In genomic region chr1:26579662-26580061, GRCh38 we compare ENCODE assay signal across 31 cellular contexts. TPM values are rescaled to one million over a fixed set of nuclear protein-coding genes. Genes with fewer than 3 reads are reported as not detected.
DNase-seq lines count a peak whose midpoint lies in the region; ATAC-seq, FAIRE-seq and TF ChIP-seq lines count a peak whose summit lies in the region.
"Had no signal": no experiment of that assay in that cellular context is flagged by ENCODE, and none has a peak within 500 bp of the region (broad histone marks: within the 10 kb centered on the region; RNA-seq: fewer than 3 reads in every experiment).

No MANE protein-coding gene starts in this region.

- FAIRE-seq in GM12878 (lab: Jason Lieb, UNC): no peak
- FAIRE-seq: astrocyte, urothelium cell line had no signal

- no peak for TF ChIP-seq POLR2A in GM12878 (IDR thresholded peaks at IDR 0.05; ENCODE audit: low read depth, low read length)

- WGBS in SK-N-SH (ENCODE audit: low lambda C conversion rate): 62% methylated on average over 3 of the region's 3 CpGs
- 83% methylated on average over 3 of the region's 3 CpGs for WGBS in mammary epithelial cell (ENCODE audit: low coverage, missing lambda C conversion rate)
- WGBS in GM12878 (ENCODE audit: insufficient coverage, insufficient replicate concordance, low lambda C conversion rate, missing lambda C conversion rate): 3% methylated on average over 3 of the region's 3 CpGs

- H3K27ac ChIP-seq in SK-N-SH (ENCODE audit: low read depth in 2 of 2, low read length in 1 of 2) (no peak overlapping the region), mammary epithelial cell (ENCODE audit: insufficient read depth, low read depth, low read length) (no peak overlapping the region), GM12878 (ENCODE audit: control insufficient read depth, insufficient read depth) (peak overlapping the region; percentile 55)
- H3K27ac ChIP-seq: 22Rv1, heart left ventricle, neural progenitor cell, thoracic aorta, WERI-Rb-1 had no signal

- H3K9ac ChIP-seq in SK-N-SH (no peak overlapping the region), mammary epithelial cell (ENCODE audit: insufficient read depth, low read length) (no peak overlapping the region), GM12878 (ENCODE audit: control insufficient read depth, insufficient read depth, low read length) (no peak overlapping the region)
- H3K9ac ChIP-seq: neural progenitor cell had no signal

- dilution Hi-C loops in mammary epithelial cell (cut with HindIII; ENCODE audit: low sequenced_read_pairs): loop anchor here (5.0 kb wide), 1 partner anchor 42 kb away; no protein-coding TSS in a partner anchor

- no peak for ATAC-seq in SK-N-SH treated with all-trans-retinoic acid at 6 μM for 48 hours
- ATAC-seq in GM12878: peak; percentile 47
- ATAC-seq in stimulated activated naive CD8-positive, alpha-beta T cell treated with anti-CD3 and anti-CD28 coated beads, Interleukin-15, amount 100 ng/mL, for 72 hours: no peak
- ATAC-seq: esophagus mucosa, heart left ventricle, right cardiac atrium had no signal

- peaks cover 10% of the 10 kb centered on the region for H3K36me3 Mint-ChIP-seq in MCF 10A (ENCODE audit: insufficient read depth, unreplicated experiment)
- H3K36me3 Mint-ChIP-seq: neural progenitor cell had no signal

- no peak for TF ChIP-seq RAD21 in SK-N-SH (IDR thresholded peaks at IDR 0.05; ENCODE audit: low read length)
- no peak for TF ChIP-seq RAD21 in GM12878 (IDR thresholded peaks at IDR 0.05; ENCODE audit: insufficient read depth, low read depth, low read length)

- H3K79me2 ChIP-seq in SK-N-SH (ENCODE audit: insufficient read depth): no peaks in the 10 kb centered on the region
- H3K79me2 ChIP-seq in mammary epithelial cell (ENCODE audit: insufficient read depth, low read length): no peaks in the 10 kb centered on the region
- no peaks in the 10 kb centered on the region for H3K79me2 ChIP-seq in GM12878 (ENCODE audit: control insufficient read depth, insufficient read depth, low read length)

- SMC1A ChIA-PET in GM12878 (lab: Charles Lee; ENCODE audit: uncharacterized antibody, unreplicated experiment): interaction anchor here (0.7 to 1.9 kb wide), 5 partner anchors 19 to 288 kb away, joined by 3 to 5 read pairs (median 4); no protein-coding TSS in a partner anchor

- POLR2A ChIA-PET in SK-N-SH (lab: Yijun Ruan, JAX) (no interaction called here), MCF 10A (lab: Yijun Ruan, JAX) (no interaction called here), GM12878 (lab: Charles Lee) (interaction anchor here (0.7 to 3.3 kb wide), 5 partner anchors 9 to 309 kb away, joined by 3 to 9 read pairs (median 3); no protein-coding TSS in a partner anchor)

- BruUV-seq in mammary epithelial cell (replicated peaks; lab: Mats Ljungman, UMichigan) (TSS peak; percentile 7), MCF 10A (replicated peaks; lab: Mats Ljungman, UMichigan) (no TSS peak), GM12878 (replicated peaks; lab: Mats Ljungman, UMichigan) (no TSS peak)

- no peak overlapping the region for H3K4me2 ChIP-seq in SK-N-SH
- H3K4me2 ChIP-seq in mammary epithelial cell (ENCODE audit: insufficient read depth, low read depth, low read length): no peak overlapping the region
- H3K4me2 ChIP-seq in GM12878 (ENCODE audit: control insufficient read depth, insufficient read depth): no peak overlapping the region
- H3K4me2 ChIP-seq: neural progenitor cell had no signal

- DNase-seq in SK-N-SH (no peak), mammary epithelial cell (no peak), MCF 10A (ENCODE audit: unreplicated experiment) (no peak), GM12878 (ENCODE audit: low read depth, low spot score) (peak; percentile 43), medulla oblongata (ENCODE audit: extremely low spot score) (no peak), MV-4-11 (lab: John Stamatoyannopoulos, UW) (no peak)
- no peak for DNase-seq in stimulated activated naive CD8-positive, alpha-beta T cell treated with anti-CD3 and anti-CD28 coated beads, Interleukin-15, amount 100 ng/mL, for 72 hours
- DNase-seq: central memory CD4-positive, alpha-beta T cell; endodermal cell; foreskin fibroblast; heart left ventricle; IMR-90; NCI-H1092 treated with DMSO at 0.1 percent for 48 hours; NCI-H187 treated with DMSO at 0.1 percent for 48 hours; NCI-H2171 treated with DMSO at 0.1 percent for 48 hours; NCI-H524 treated with DMSO at 0.1 percent for 48 hours; right cardiac atrium; stimulated activated CD4-positive, alpha-beta T cell treated with anti-CD3 and anti-CD28 coated beads, Interleukin-12 subunit alpha, Interleukin-12 subunit beta, amount 100 ng/mL, for 4 hours; stimulated activated naive CD4-positive, alpha-beta T cell; T1000; WERI-Rb-1 had no signal

- H3F3A ChIP-seq in SK-N-SH (replicated peaks; ENCODE audit: insufficient read depth): no peaks in the 10 kb centered on the region

- H3K27me3 ChIP-seq in SK-N-SH (ENCODE audit: insufficient read depth) (no peaks in the 10 kb centered on the region), mammary epithelial cell (ENCODE audit: insufficient read depth, low read length) (no peaks in the 10 kb centered on the region), GM12878 (replicated peaks in 1 of 2; ENCODE audit: control insufficient read depth in 2 of 2, insufficient read depth in 2 of 2, low read length in 1 of 2) (no peaks in the 10 kb centered on the region)
- H3K27me3 ChIP-seq: neural progenitor cell had no signal

- H4K20me1 ChIP-seq in SK-N-SH (ENCODE audit: insufficient read depth) (no peaks in the 10 kb centered on the region), mammary epithelial cell (ENCODE audit: insufficient read depth, low read length) (no peaks in the 10 kb centered on the region), GM12878 (ENCODE audit: control insufficient read depth, insufficient read depth) (no peaks in the 10 kb centered on the region)

- TF ChIP-seq CTCF in SK-N-SH (IDR thresholded peaks at IDR 0.05) (no peak), mammary epithelial cell (conservative IDR thresholded peaks at IDR 0.05 in 1 of 2, IDR thresholded peaks at IDR 0.05 in 1 of 2; ENCODE audit: extremely low read depth in 1 of 2, insufficient read depth in 1 of 2, low read depth in 1 of 2, low read length in 2 of 2) (no peak), MCF 10A (IDR thresholded peaks at IDR 0.05; ENCODE audit: unreplicated experiment) (no peak), GM12878 (IDR thresholded peaks at IDR 0.05 in 2 of 3, conservative IDR thresholded peaks at IDR 0.05 in 1 of 3; ENCODE audit: control insufficient read depth in 2 of 3, extremely low read depth in 1 of 3, insufficient read depth in 1 of 3, low read depth in 3 of 3, low read length in 3 of 3) (no peak)

- TF ChIP-seq EP300 in SK-N-SH (IDR thresholded peaks at IDR 0.05; ENCODE audit: borderline replicate concordance in 1 of 2, low read depth in 1 of 2, low read length in 1 of 2) (no peak), GM12878 (IDR thresholded peaks at IDR 0.05; ENCODE audit: borderline replicate concordance in 1 of 2, control insufficient read depth in 1 of 2, low read depth in 2 of 2, low read length in 2 of 2) (peak in 1 of 2 experiments; percentile 45; a peak in 1 of 4 replicates)

- no peak overlapping the region for H3K27ac Mint-ChIP-seq in MCF 10A (ENCODE audit: low read depth, unreplicated experiment)
- peak overlapping the region in 1 of 2 donors; percentile 8 for H3K27ac Mint-ChIP-seq in stimulated activated naive CD8-positive, alpha-beta T cell treated with anti-CD3 and anti-CD28 coated beads, Interleukin-15, amount 100 ng/mL, for 72 hours
- H3K27ac Mint-ChIP-seq: dendritic cell treated with granulocyte-macrophage colony-stimulating factor and Interleukin-4, amounts not matched to agents 40 ng/mL and 50 ng/mL, for 4 days; endodermal cell; neural progenitor cell had no signal

- H3K9me3 Mint-ChIP-seq in MCF 10A (ENCODE audit: unreplicated experiment): no peaks in the 10 kb centered on the region
- no peaks in the 10 kb centered on the region for H3K9me3 Mint-ChIP-seq in stimulated activated naive CD8-positive, alpha-beta T cell treated with anti-CD3 and anti-CD28 coated beads, Interleukin-15, amount 100 ng/mL, for 72 hours
- H3K9me3 Mint-ChIP-seq: activated naive CD4-positive, alpha-beta T cell treated with anti-CD3 and anti-CD28 coated beads, Interleukin-2, amount 50 U/mL, for 72 hours; dendritic cell treated with granulocyte-macrophage colony-stimulating factor and Interleukin-4, amounts not matched to agents 40 ng/mL and 50 ng/mL, for 4 days; endodermal cell; neural progenitor cell had no signal

- H3K4me3 ChIP-seq in SK-N-SH (ENCODE audit: low read depth in 2 of 2, low read length in 1 of 2) (no peak overlapping the region), mammary epithelial cell (replicated peaks in 1 of 3; ENCODE audit: insufficient read depth in 1 of 3, low read depth in 2 of 3, low read length in 3 of 3) (no peak overlapping the region), GM12878 (no peak overlapping the region)
- H3K4me3 ChIP-seq: heart left ventricle, lung, neural progenitor cell, thoracic aorta had no signal

- RAD21 ChIA-PET in GM12878 (lab: Charles Lee; ENCODE audit: unreplicated experiment): interaction anchor here (1.0 to 2.6 kb wide), 5 partner anchors 14 to 41 kb away, joined by 3 to 8 read pairs (median 4); no protein-coding TSS in a partner anchor

- no peak overlapping the region for H3K4me3 Mint-ChIP-seq in MCF 10A (ENCODE audit: unreplicated experiment)
- H3K4me3 Mint-ChIP-seq in stimulated activated naive CD8-positive, alpha-beta T cell treated with anti-CD3 and anti-CD28 coated beads, Interleukin-15, amount 100 ng/mL, for 72 hours: peak overlapping the region; percentile 7 to 58
- H3K4me3 Mint-ChIP-seq: dendritic cell treated with granulocyte-macrophage colony-stimulating factor and Interleukin-4, amounts not matched to agents 40 ng/mL and 50 ng/mL, for 4 days; endodermal cell; neural progenitor cell had no signal

- H2AFZ ChIP-seq in SK-N-SH (ENCODE audit: low read depth) (no peak overlapping the region), mammary epithelial cell (ENCODE audit: low read depth, low read length) (no peak overlapping the region), GM12878 (ENCODE audit: control insufficient read depth, low read depth, low read length) (no peak overlapping the region; the same call in 1 of the 2 replicates)
- H2AFZ ChIP-seq: neural progenitor cell had no signal

- H3K9me3 ChIP-seq in SK-N-SH: no peaks in the 10 kb centered on the region
- H3K9me3 ChIP-seq in mammary epithelial cell (replicated peaks; ENCODE audit: insufficient read depth, low read length): no peaks in the 10 kb centered on the region
- H3K9me3 ChIP-seq in GM12878 (replicated peaks; ENCODE audit: control insufficient read depth, insufficient read depth, low read length): no peaks in the 10 kb centered on the region
- H3K9me3 ChIP-seq: heart left ventricle, thoracic aorta had no signal

- CTCF ChIA-PET in SK-N-SH (lab: Yijun Ruan, JAX) (no interaction called here), mammary epithelial cell (lab: Charles Lee; ENCODE audit: low non-redundant PET) (interaction anchor here (1.0 kb wide), 1 partner anchor 79 kb away, joined by 4 read pairs; no protein-coding TSS in a partner anchor), MCF 10A (lab: Yijun Ruan, JAX) (interaction anchor here (0.6 to 0.8 kb wide), 2 partner anchors 26 to 605 kb away, joined by 3 to 6 read pairs; no protein-coding TSS in a partner anchor), GM12878 (lab: Yijun Ruan, JAX) (interaction anchor here (0.9 to 13.1 kb wide), 2 partner anchors 40 to 231 kb away, joined by 4 to 123 read pairs; no protein-coding TSS in a partner anchor)

- H3K4me1 ChIP-seq in SK-N-SH (ENCODE audit: control insufficient read depth in 1 of 2, insufficient read depth in 2 of 2, low read depth in 1 of 2, low read length in 1 of 2) (no peaks in the 10 kb centered on the region), mammary epithelial cell (ENCODE audit: insufficient read depth, low read length) (no peaks in the 10 kb centered on the region), GM12878 (ENCODE audit: control insufficient read depth, insufficient read depth, low read length) (peaks cover 63% of the 10 kb centered on the region)
- H3K4me1 ChIP-seq: neural progenitor cell had no signal

- H3K4me1 Mint-ChIP-seq in MCF 10A (ENCODE audit: insufficient read depth, unreplicated experiment): peaks cover 5% of the 10 kb centered on the region
- H3K4me1 Mint-ChIP-seq in stimulated activated naive CD8-positive, alpha-beta T cell treated with anti-CD3 and anti-CD28 coated beads, Interleukin-15, amount 100 ng/mL, for 72 hours: peaks cover 94% of the 10 kb centered on the region
- H3K4me1 Mint-ChIP-seq: endodermal cell, neural progenitor cell had no signal

- no peaks in the 10 kb centered on the region for H3K9me2 ChIP-seq in SK-N-SH

- no peaks in the 10 kb centered on the region for H3K27me3 Mint-ChIP-seq in MCF 10A (ENCODE audit: insufficient read depth, unreplicated experiment)
- no peaks in the 10 kb centered on the region for H3K27me3 Mint-ChIP-seq in stimulated activated naive CD8-positive, alpha-beta T cell treated with anti-CD3 and anti-CD28 coated beads, Interleukin-15, amount 100 ng/mL, for 72 hours
- H3K27me3 Mint-ChIP-seq: dendritic cell treated with granulocyte-macrophage colony-stimulating factor and Interleukin-4, amounts not matched to agents 40 ng/mL and 50 ng/mL, for 4 days had no signal

- in situ Hi-C loops in mammary epithelial cell (cut with MboI; ENCODE audit: low sequenced_read_pairs in 2 of 2) (no loop called here), GM12878 (cut with MboI) (no loop called here)

- intact Hi-C loops in mammary epithelial cell (cut with micrococcal nuclease) (no loop called here), MCF 10A (cut with micrococcal nuclease) (no loop called here), GM12878 (cut with micrococcal nuclease; ENCODE audit: unreplicated experiment) (loop anchor here (5.0 kb wide), 1 partner anchor 77 kb away; no protein-coding TSS in a partner anchor)

- no peaks in the 10 kb centered on the region for H3K36me3 ChIP-seq in SK-N-SH (replicated peaks in 1 of 2; ENCODE audit: control insufficient read depth in 1 of 2, insufficient read depth in 2 of 2, low read length in 1 of 2)
- H3K36me3 ChIP-seq in mammary epithelial cell (ENCODE audit: insufficient read depth, low read length): peaks cover 5% of the 10 kb centered on the region
- H3K36me3 ChIP-seq in GM12878 (ENCODE audit: control insufficient read depth in 2 of 2, insufficient read depth in 2 of 2, low read length in 1 of 2): peaks cover 2 to 7% of the 10 kb centered on the region in 2 experiments
- H3K36me3 ChIP-seq: neural progenitor cell, thoracic aorta, WERI-Rb-1 had no signal

RNA-seq across cellular contexts. Expression of gene RPS6KA1, which starts 50.1 kb away (rescaled TPM):
- polyA plus RNA-seq in SK-N-SH (2012; rRNA removed) (8.3 and 9.7 TPM in 2 replicates), mammary epithelial cell (103 TPM), GM12878 (2011; rRNA removed) (53.7 and 92.1 TPM in 2 replicates), GM12878 (2014; fragmentation: Illumina TruSeq; extraction: Trizol) (72.1 and 74.9 TPM in 2 replicates), GM12878 (2014; fragmentation: Nextera tagmentation; extraction: Ambion mirVana) (1 to 10 TPM; 5.0 to 9.9 TPM), GM12878 (2014; rRNA removed) (89.3 and 90.9 TPM in 2 replicates), GM12878 (2016; fragmentation: Nextera tagmentation; extraction: Ambion mirVana) (100 to 1,000 TPM in 1 of 2 experiments, 10 to 100 TPM in 1; 99.4 to 106 TPM)
- 4.3 and 7.1 TPM in 2 replicates for polyA plus RNA-seq in SK-N-SH (2012; cell fraction: cytosol; rRNA removed)
- polyA plus RNA-seq in SK-N-SH (2012; cell fraction: nucleus; rRNA removed): 9.0 and 11.6 TPM in 2 replicates
- total RNA-seq in mammary epithelial cell (100 to 1,000 TPM; 107 to 142 TPM), MCF 10A (2022) (43.9 and 50.9 TPM in 2 replicates), GM12878 (2014; rRNA removed) (118 and 136 TPM in 2 replicates), GM12878 (2014; rRNA removed; fragmentation: Illumina TruSeq; extraction: Trizol) (75.2 and 83.4 TPM in 2 replicates), GM12878 (2021) (115 and 116 TPM in 2 replicates)
- 229 TPM for polyA minus RNA-seq in mammary epithelial cell
- total RNA-seq in GM12878 (2013; cell fraction: nucleolus; rRNA removed): 130 and 155 TPM in 2 replicates
- polyA plus RNA-seq in GM12878 (2011; ENCODE audit: low read depth): 41.7 TPM
- polyA plus RNA-seq in GM12878 (2011; cell fraction: cytosol; rRNA removed): 108 and 121 TPM in 2 replicates
- 133 and 140 TPM in 2 replicates for polyA plus RNA-seq in GM12878 (2011; cell fraction: nucleus; rRNA removed)
- polyA plus RNA-seq in GM12878 (2012): 80.5 and 83.0 TPM in 2 replicates
- polyA minus RNA-seq in GM12878 (2011; rRNA and poly(A)+ RNA removed): 110 and 170 TPM in 2 replicates
- polyA minus RNA-seq in GM12878 (2011; cell fraction: cytosol; rRNA and poly(A)+ RNA removed): 54.0 and 77.9 TPM in 2 replicates
- polyA minus RNA-seq in GM12878 (2011; cell fraction: nucleus; rRNA and poly(A)+ RNA removed): 84.0 and 132 TPM in 2 replicates

Comparison
In these comparisons a context has a peak if more than half of its experiments do, and no peak if none do; other contexts are left out.
1. Of the 26 proteins assayed by ChIP-seq in both GM12878 and SK-N-SH: peak only in GM12878: MXI1, TCF12 and YY1; only in SK-N-SH: none; in both: REST; in neither: 21; mixed calls (peak in some experiments, not most) for 1.